In genomic region chr6:72411872-72412708, GRCh38 we compare ENCODE assay signal across 8 cellular contexts.
A peak's percentile ranks its signal among the peaks of the same experiment; 100 is the strongest.
DNase-seq lines count a peak whose midpoint lies in the region; ATAC-seq lines count a peak whose summit lies in the region.

No MANE protein-coding gene starts in this region.

- DNase-seq in COLO829 (ENCODE audit: low spot score) (peak; percentile 75), NCI-H748 treated with DMSO at 0.1 percent for 48 hours (lab: John Stamatoyannopoulos, UW) (peak; percentile 85), lung microvascular endothelial cell (ENCODE audit: low read depth in 2 of 2) (peak; percentile 82 to 87)
- peak; percentile 60 to 61 for DNase-seq in activated CD4-positive, alpha-beta T cell treated with anti-CD3 and anti-CD28 coated beads, Interleukin-2, amount 50 U/mL, for 4 hours
- DNase-seq in effector CD4-positive, alpha-beta T cell = peak; percentile 61
- DNase-seq in stimulated activated CD8-positive, alpha-beta memory T cell treated with anti-CD3 and anti-CD28 coated beads, Interleukin-15, amount 100 ng/mL, for 4 hours (ENCODE audit: low read depth in 2 of 2) = peak; percentile 45

- ATAC-seq in GM19455 (IDR thresholded peaks at IDR 0.05; ENCODE audit: unreplicated experiment) (peak; percentile 78), HG03565 (IDR thresholded peaks at IDR 0.05; ENCODE audit: unreplicated experiment) (peak; percentile 86)

Comparison
In these comparisons a context has a peak if more than half of its experiments do, and no peak if none do; other contexts are left out.
1. Peak in every context shown above with its lines: DNase-seq and ATAC-seq.